8 cellular contexts compared by ENCODE assay signal in the genomic region with DNA sequence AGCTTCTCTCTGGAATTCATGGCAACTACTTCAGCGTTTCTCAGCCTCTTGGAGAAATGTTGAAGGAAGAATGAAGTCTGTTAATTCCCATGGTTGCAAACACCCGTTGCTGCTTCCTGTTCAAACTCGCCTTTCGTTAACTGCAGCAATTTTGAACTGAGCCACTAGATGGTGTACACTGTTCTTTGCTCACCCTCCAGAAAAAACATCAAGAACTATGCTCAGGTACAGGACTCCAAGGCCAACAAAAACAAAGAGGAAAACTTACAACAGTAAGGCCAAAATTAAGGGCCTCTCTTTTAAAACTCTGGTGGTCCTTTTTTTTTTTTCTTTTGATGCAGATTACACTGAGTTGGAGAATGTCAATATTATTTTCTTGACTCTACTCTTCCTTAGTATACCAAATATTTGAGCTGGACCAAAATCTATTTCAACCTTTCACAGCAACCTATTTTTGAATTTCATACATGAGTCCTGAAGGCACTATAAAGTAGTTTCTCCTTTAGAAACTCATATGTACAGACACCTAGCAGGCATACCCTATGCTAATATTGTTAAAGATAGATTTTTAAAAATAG. TPM values are rescaled to one million over a fixed set of nuclear protein-coding genes. Genes with fewer than 3 reads are reported as not detected.
DNase-seq lines count a peak whose midpoint lies in the region; ATAC-seq and TF ChIP-seq lines count a peak whose summit lies in the region.

No MANE protein-coding gene starts in this region.

- H3K4me1 ChIP-seq in body of pancreas = no peaks in the 10 kb centered on the region

- intact Hi-C loops in body of pancreas (cut with DNase I) = no loop called here

- ATAC-seq in GM21619 (IDR thresholded peaks at IDR 0.05; ENCODE audit: unreplicated experiment) (peak; percentile 99), body of pancreas (peak; percentile 98)

- H3K4me3 ChIP-seq in body of pancreas = no peak overlapping the region

- no peak for TF ChIP-seq POLR2A in body of pancreas (IDR thresholded peaks at IDR 0.05)

- whole genome bisulfite sequencing in body of pancreas, 2 donors = 0 to 3% methylated on average over 4 of the region's 4 CpGs

- H3K9me3 ChIP-seq in body of pancreas = no peaks in the 10 kb centered on the region

- DNase-seq in activated T-cell treated with anti-CD3 and anti-CD28 coated beads for 48 hours (ENCODE audit: low read depth) = peak; percentile 4
- DNase-seq in activated T-cell treated with anti-CD3 and anti-CD28 coated beads, Interleukin-2, amount 50 U/mL, for 48 hours = no peak
- peak; percentile 31 for DNase-seq in HPDE6-E6E7 (ENCODE audit: extremely low spot score)
- DNase-seq in NCI-H774 (lab: John Stamatoyannopoulos, UW) = peak; percentile 77
- peak; percentile 51 to 66 (median 58) for DNase-seq in body of pancreas
- peak; percentile 72 for DNase-seq in iPS-NIHi7 (ENCODE audit: extremely low spot score)
- DNase-seq in superior temporal gyrus (ENCODE audit: extremely low spot score) = peak; percentile 84

- H3K36me3 ChIP-seq in body of pancreas (replicated peaks in 1 of 2; ENCODE audit: insufficient read depth in 1 of 2, low read depth in 2 of 2) = no peaks in the 10 kb centered on the region

- no peaks in the 10 kb centered on the region for H3K27me3 ChIP-seq in body of pancreas

- H3K27ac ChIP-seq in body of pancreas = no peak overlapping the region

- peak; percentile 20 to 81 (median 74) for TF ChIP-seq CTCF in body of pancreas (IDR thresholded peaks at IDR 0.05)

RNA-seq across cellular contexts. Expression of a gene that starts 58.2 kb away (rescaled TPM):
- not detected for total RNA-seq in body of pancreas

Comparison
In these comparisons a context has a peak if more than half of its experiments do, and no peak if none do; other contexts are left out.
1. DNase-seq: peak in activated T-cell treated with anti-CD3 and anti-CD28 coated beads for 48 hours (single experiment), HPDE6-E6E7 (single experiment), NCI-H774 (single experiment), body of pancreas (4 of 4), iPS-NIHi7 (single experiment) and superior temporal gyrus (single experiment); none in activated T-cell treated with anti-CD3 and anti-CD28 coated beads, Interleukin-2, amount 50 U/mL, for 48 hours (0 of 2).